ENCODE assay signal across 21 cellular contexts in the genomic region with DNA sequence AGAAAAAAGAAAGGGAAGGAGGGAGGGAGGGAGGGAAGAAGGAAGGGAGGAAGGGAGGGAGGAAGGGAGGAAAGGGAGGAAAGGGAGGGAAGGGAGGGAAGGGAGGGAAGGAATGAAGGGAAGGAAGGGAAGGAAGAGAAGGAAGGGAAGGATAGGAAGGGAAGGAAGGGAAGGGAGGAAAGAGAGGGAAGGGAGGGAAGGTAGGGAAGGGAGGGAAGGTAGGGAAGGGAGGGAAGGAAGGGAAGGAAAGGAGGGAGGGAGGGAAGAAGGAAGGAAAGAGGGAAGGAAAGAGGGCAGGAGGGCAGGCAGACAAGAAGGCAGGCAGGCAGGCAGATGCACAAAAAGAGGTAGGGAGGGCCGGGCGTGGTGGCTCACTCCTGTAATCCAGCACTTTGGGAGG.
DNase-seq lines count a peak whose midpoint lies in the region; ATAC-seq, FAIRE-seq and TF ChIP-seq lines count a peak whose summit lies in the region.
"Had no signal": no experiment of that assay in that cellular context is flagged by ENCODE, and none has a peak within 500 bp of the region (broad histone marks: within the 10 kb centered on the region; RNA-seq: fewer than 3 reads in every experiment).

No MANE protein-coding gene starts in this region.

- no peaks in the 10 kb centered on the region for H4K20me1 ChIP-seq in keratinocyte (ENCODE audit: control insufficient read depth, extremely low read depth, insufficient read depth, low read length)

- peaks cover 0 to 8% of the 10 kb centered on the region in 2 donors for H3K9me3 ChIP-seq in breast epithelium
- H3K9me3 ChIP-seq in keratinocyte (ENCODE audit: control insufficient read depth, low read depth, low read length) = no peaks in the 10 kb centered on the region
- H3K9me3 ChIP-seq in thymus (ENCODE audit: control insufficient read depth) = no peaks in the 10 kb centered on the region
- H3K9me3 ChIP-seq: BE2C had no signal

- H2AFZ ChIP-seq in ACC112 (ENCODE audit: low read length, unreplicated experiment) (no peak overlapping the region), keratinocyte (ENCODE audit: control insufficient read depth, low read length) (no peak overlapping the region)
- H2AFZ ChIP-seq: GM23338 had no signal

- TF ChIP-seq POLR2A in breast epithelium (IDR thresholded peaks at IDR 0.05) = no peak

- H3K4me3 Mint-ChIP-seq in immature natural killer cell = no peak overlapping the region
- H3K4me3 Mint-ChIP-seq in activated CD4-positive, alpha-beta T cell treated with anti-CD3 and anti-CD28 coated beads for 36 hours = no peak overlapping the region
- H3K4me3 Mint-ChIP-seq: CD4-positive, CD25-positive, alpha-beta regulatory T cell; GM23338 had no signal

- no peak for FAIRE-seq in keratinocyte (lab: Jason Lieb, UNC)
- FAIRE-seq: G401.6 had no signal

- intact Hi-C loops in breast epithelium (cut with DNase I; ENCODE audit: low total_unique reads) = no loop called here
- intact Hi-C loops in activated CD4-positive, alpha-beta T cell treated with anti-CD3 and anti-CD28 coated beads for 36 hours (cut with DNase I, micrococcal nuclease) = no loop called here

- TF ChIP-seq CTCF in breast epithelium (IDR thresholded peaks at IDR 0.05) = no peak
- TF ChIP-seq CTCF in keratinocyte (optimal IDR thresholded peaks at IDR 0.05 in 1 of 3, IDR thresholded peaks at IDR 0.05 in 1 of 3, conservative IDR thresholded peaks at IDR 0.05 in 1 of 3; ENCODE audit: extremely low read depth in 1 of 3, insufficient read depth in 2 of 3, low read length in 3 of 3) = no peak

- H3K79me2 ChIP-seq in ACC112 (ENCODE audit: control insufficient read depth, insufficient read depth, low read length, unreplicated experiment) = no peaks in the 10 kb centered on the region
- peaks cover 2% of the 10 kb centered on the region for H3K79me2 ChIP-seq in keratinocyte (ENCODE audit: control insufficient read depth, insufficient read depth, low read length)

- peaks cover 0 to 3% of the 10 kb centered on the region in 2 donors for H3K4me1 Mint-ChIP-seq in immature natural killer cell
- peaks cover 33% of the 10 kb centered on the region for H3K4me1 Mint-ChIP-seq in activated CD4-positive, alpha-beta T cell treated with anti-CD3 and anti-CD28 coated beads for 36 hours
- H3K4me1 Mint-ChIP-seq: GM23338 had no signal

- WGBS in thymus = 100% methylated on average over 2 of the region's 2 CpGs

- H3K4me3 ChIP-seq in ACC112 (ENCODE audit: low read depth, low read length) (no peak overlapping the region), breast epithelium (no peak overlapping the region), keratinocyte (ENCODE audit: control insufficient read depth in 2 of 3, extremely low read depth in 1 of 3, insufficient read depth in 2 of 3, low read depth in 1 of 3, low read length in 3 of 3) (no peak overlapping the region), thymus (ENCODE audit: low read length) (no peak overlapping the region)
- H3K4me3 ChIP-seq: GM23338 had no signal

- H3K27me3 ChIP-seq in ACC112 (ENCODE audit: insufficient read depth, low read length) = no peaks in the 10 kb centered on the region
- no peaks in the 10 kb centered on the region for H3K27me3 ChIP-seq in breast epithelium
- no peaks in the 10 kb centered on the region for H3K27me3 ChIP-seq in keratinocyte (ENCODE audit: control insufficient read depth, extremely low read depth, insufficient read depth, low read length)
- no peaks in the 10 kb centered on the region for H3K27me3 ChIP-seq in thymus (ENCODE audit: control insufficient read depth, insufficient read depth)
- H3K27me3 ChIP-seq: BE2C had no signal

- H3K4me2 ChIP-seq in keratinocyte (ENCODE audit: control insufficient read depth, extremely low read depth, insufficient read depth, low read depth, low read length) = no peak overlapping the region
- H3K4me2 ChIP-seq: GM23338 had no signal

- CTCF ChIA-PET in activated CD4-positive, alpha-beta T cell treated with anti-CD3 and anti-CD28 coated beads for 36 hours (lab: Charles Lee) = interaction anchor here (0.9 to 2.4 kb wide), 5 partner anchors 9 to 594 kb away, joined by 3 to 8 read pairs (median 6); no protein-coding TSS in a partner anchor

- peak overlapping the region; percentile 94 for H3K27ac ChIP-seq in ACC112 (ENCODE audit: low read depth, low read length)
- peak overlapping the region; percentile 91 to 94 for H3K27ac ChIP-seq in breast epithelium
- peak overlapping the region; percentile 11 for H3K27ac ChIP-seq in keratinocyte (ENCODE audit: control insufficient read depth, insufficient read depth, low read length)
- H3K27ac ChIP-seq in thymus (ENCODE audit: low read depth) = peak overlapping the region; percentile 18

- no peaks in the 10 kb centered on the region for H3K9me1 ChIP-seq in keratinocyte (ENCODE audit: control insufficient read depth, extremely low read depth, insufficient read depth, low read length)

- no peaks in the 10 kb centered on the region for H3K9me3 Mint-ChIP-seq in immature natural killer cell
- H3K9me3 Mint-ChIP-seq in activated CD4-positive, alpha-beta T cell treated with anti-CD3 and anti-CD28 coated beads for 36 hours (ENCODE audit: low read depth) = peaks cover 4% of the 10 kb centered on the region
- H3K9me3 Mint-ChIP-seq: GM23338 had no signal

- peaks cover 13 to 19% (median 14%) of the 10 kb centered on the region in 3 donors for H3K36me3 Mint-ChIP-seq in immature natural killer cell
- H3K36me3 Mint-ChIP-seq in activated CD4-positive, alpha-beta T cell treated with anti-CD3 and anti-CD28 coated beads for 36 hours (ENCODE audit: low read depth) = peaks cover 29% of the 10 kb centered on the region

- POLR2A ChIA-PET in activated CD4-positive, alpha-beta T cell treated with anti-CD3 and anti-CD28 coated beads for 36 hours (lab: Charles Lee) = interaction anchor here (0.6 kb wide), 1 partner anchor 22 kb away, joined by 4 read pairs; no protein-coding TSS in a partner anchor

- DNase-seq in breast epithelium (ENCODE audit: low spot score in 2 of 2) = no peak
- DNase-seq in keratinocyte (ENCODE audit: low read depth, low spot score) = no peak
- no peak for DNase-seq in activated gamma-delta T cell treated with Interleukin-2 at 50 U/mL for 16 hours
- DNase-seq in immature natural killer cell = no peak
- DNase-seq in activated CD4-positive, alpha-beta T cell treated with anti-CD3 and anti-CD28 coated beads for 36 hours = no peak
- DNase-seq: CD4-positive, CD25-positive, alpha-beta regulatory T cell; COR-L47; NCI-H1048; NCI-H1436; NCI-H1930; NCI-H345; NCI-H524 treated with DMSO at 0.1 percent for 48 hours; PC-3; RPMI8226; SIG-M5 had no signal

- no peak overlapping the region for H3K9ac ChIP-seq in keratinocyte (ENCODE audit: control insufficient read depth, extremely low read depth, insufficient read depth, low read length)

- dilution Hi-C loops in keratinocyte (cut with MboI; ENCODE audit: extremely low pct_ligation_motif_present, low sequenced_read_pairs) = no loop called here

- H3K4me1 ChIP-seq in ACC112 (ENCODE audit: control insufficient read depth, insufficient read depth, low read length, unreplicated experiment) (peaks cover 13% of the 10 kb centered on the region), breast epithelium (peaks cover 4 to 27% of the 10 kb centered on the region in 2 donors), keratinocyte (ENCODE audit: control insufficient read depth, extremely low read depth, insufficient read depth, low read length) (peaks cover 46% of the 10 kb centered on the region), thymus (ENCODE audit: control insufficient read depth, insufficient read depth, low read length) (no peaks in the 10 kb centered on the region)

- H3K36me3 ChIP-seq in ACC112 (ENCODE audit: insufficient read depth, low read length) (peaks cover 6% of the 10 kb centered on the region; the same call in 1 of the 2 replicates), breast epithelium (no peaks in the 10 kb centered on the region), keratinocyte (ENCODE audit: control insufficient read depth in 2 of 2, extremely low read depth in 1 of 2, insufficient read depth in 2 of 2, low read length in 2 of 2) (no peaks in the 10 kb centered on the region), thymus (ENCODE audit: control insufficient read depth, insufficient read depth) (peaks cover 4% of the 10 kb centered on the region)

- no peaks in the 10 kb centered on the region for H3K27me3 Mint-ChIP-seq in immature natural killer cell (ENCODE audit: low read depth in 3 of 3)
- H3K27me3 Mint-ChIP-seq in activated CD4-positive, alpha-beta T cell treated with anti-CD3 and anti-CD28 coated beads for 36 hours = no peaks in the 10 kb centered on the region
- H3K27me3 Mint-ChIP-seq: CD4-positive, CD25-positive, alpha-beta regulatory T cell had no signal

- ATAC-seq in GM18858 (IDR thresholded peaks at IDR 0.05; ENCODE audit: unreplicated experiment) = no peak
- no peak for ATAC-seq in activated CD4-positive, alpha-beta T cell treated with anti-CD3 and anti-CD28 coated beads for 36 hours
- ATAC-seq: GM23338, PC-3 had no signal

- no peak overlapping the region for H3K27ac Mint-ChIP-seq in immature natural killer cell
- H3K27ac Mint-ChIP-seq in activated CD4-positive, alpha-beta T cell treated with anti-CD3 and anti-CD28 coated beads for 36 hours = no peak overlapping the region
- H3K27ac Mint-ChIP-seq: GM23338 had no signal

Comparison
In these comparisons a context has a peak if more than half of its experiments do, and no peak if none do; other contexts are left out.
1. H3K27ac ChIP-seq: peak in every context shown above with its lines; median percentile 94 in ACC112; 92 in breast epithelium; 18 in thymus; 11 in keratinocyte.